23 cellular contexts compared by ENCODE assay signal in genomic region chr14:26132061-26132460, GRCh38.
DNase-seq lines count a peak whose midpoint lies in the region; ATAC-seq, FAIRE-seq and TF ChIP-seq lines count a peak whose summit lies in the region.
"Had no signal": no experiment of that assay in that cellular context is flagged by ENCODE, and none has a peak within 500 bp of the region (broad histone marks: within the 10 kb centered on the region; RNA-seq: fewer than 3 reads in every experiment).

No MANE protein-coding gene starts in this region.

- H3K4me2 ChIP-seq in endothelial cell of umbilical vein (ENCODE audit: insufficient read depth, low read length): no peak overlapping the region
- H3K4me2 ChIP-seq: GM23338 had no signal

- POLR2A ChIA-PET in endothelial cell of umbilical vein (lab: Charles Lee): no interaction called here

- no peaks in the 10 kb centered on the region for H3K9me3 ChIP-seq in endothelial cell of umbilical vein (replicated peaks; ENCODE audit: control insufficient read depth, insufficient read depth, low read length)
- H3K9me3 ChIP-seq: BE2C had no signal

- CTCF ChIA-PET in endothelial cell of umbilical vein (lab: Charles Lee): interaction anchor here (1.4 kb wide), 1 partner anchor 32 kb away, joined by 4 read pairs; no protein-coding TSS in a partner anchor

- intact Hi-C loops in endothelial cell of umbilical vein (cut with micrococcal nuclease): no loop called here

- peaks cover 33% of the 10 kb centered on the region for H3K4me1 ChIP-seq in endothelial cell of umbilical vein (ENCODE audit: control insufficient read depth, extremely low read depth, insufficient read depth, low read length)
- H3K4me1 ChIP-seq: BE2C had no signal

- no peak for TF ChIP-seq POLR2A in endothelial cell of umbilical vein (IDR thresholded peaks at IDR 0.05; ENCODE audit: low read depth, low read length)

- no peak overlapping the region for H3K4me3 ChIP-seq in brain microvascular endothelial cell (ENCODE audit: low read depth, low read length)
- H3K4me3 ChIP-seq in endothelial cell of umbilical vein (replicated peaks in 1 of 3; ENCODE audit: insufficient read depth in 1 of 3, low read depth in 1 of 3, low read length in 3 of 3): no peak overlapping the region
- no peak overlapping the region for H3K4me3 ChIP-seq in fibroblast of the aortic adventitia (ENCODE audit: low read depth, low read length)
- H3K4me3 ChIP-seq: GM12878, GM23338 had no signal

- H3K79me2 ChIP-seq in endothelial cell of umbilical vein (ENCODE audit: control insufficient read depth, insufficient read depth, low read length): no peaks in the 10 kb centered on the region

- BruUV-seq in endothelial cell of umbilical vein (replicated peaks; lab: Mats Ljungman, UMichigan): no TSS peak

- no peak for ATAC-seq in HG03469 (IDR thresholded peaks at IDR 0.05; ENCODE audit: unreplicated experiment)
- ATAC-seq in GM19463 (IDR thresholded peaks at IDR 0.05; ENCODE audit: unreplicated experiment): no peak
- ATAC-seq: GM12878, GM23338, HepG2 had no signal

- H2AFZ ChIP-seq in endothelial cell of umbilical vein (ENCODE audit: low read depth, low read length): no peak overlapping the region
- H2AFZ ChIP-seq: GM23338 had no signal

- dilution Hi-C loops in endothelial cell of umbilical vein (cut with MboI; ENCODE audit: extremely low pct_ligation_motif_present, low sequenced_read_pairs): no loop called here

- DNase-seq in brain microvascular endothelial cell: peak; percentile 22
- DNase-seq in endothelial cell of umbilical vein (ENCODE audit: low read depth, low spot score): peak; percentile 32
- DNase-seq in fibroblast of the aortic adventitia (ENCODE audit: low read depth): peak; percentile 84
- no peak for DNase-seq in cortex of kidney (lab: John Stamatoyannopoulos, UW)
- no peak for DNase-seq in KG1 (lab: John Stamatoyannopoulos, UW)
- DNase-seq: ACHN; BE2C; C1 segment of cervical spinal cord; CD4-positive, CD25-positive, alpha-beta regulatory T cell; CD8-positive, alpha-beta memory T cell; COR-L47; DMS 273 treated with DMSO at 0.1 percent for 48 hours; DMS53; DND-41; EL; HCEC 1CT had no signal

- H3K9me1 ChIP-seq in endothelial cell of umbilical vein (replicated peaks; ENCODE audit: control insufficient read depth, extremely low read depth, insufficient read depth, low read length): no peaks in the 10 kb centered on the region

- H3K27ac ChIP-seq in brain microvascular endothelial cell: no peak overlapping the region
- H3K27ac ChIP-seq in endothelial cell of umbilical vein (ENCODE audit: insufficient read depth, low read depth, low read length): no peak overlapping the region

- in situ Hi-C loops in brain microvascular endothelial cell (cut with HindIII; ENCODE audit: low pct_ligation_motif_present, low sequenced_read_pairs): no loop called here

- H3K27me3 ChIP-seq in brain microvascular endothelial cell (replicated peaks) (no peaks in the 10 kb centered on the region), endothelial cell of umbilical vein (ENCODE audit: control insufficient read depth in 2 of 2, insufficient read depth in 2 of 2, low read length in 2 of 2) (no peaks in the 10 kb centered on the region)
- H3K27me3 ChIP-seq: BE2C had no signal

- FAIRE-seq in endothelial cell of umbilical vein (lab: Jason Lieb, UNC): peak; percentile 37
- FAIRE-seq: A204.1, GM12878, H54, HepG2 had no signal

- H4K20me1 ChIP-seq in endothelial cell of umbilical vein (replicated peaks; ENCODE audit: control insufficient read depth, extremely low read depth, insufficient read depth, low read length): no peaks in the 10 kb centered on the region

- no peak overlapping the region for H3K9ac ChIP-seq in endothelial cell of umbilical vein (replicated peaks; ENCODE audit: extremely low read depth, insufficient read depth, low read length)

- H3K36me3 ChIP-seq in brain microvascular endothelial cell (replicated peaks): no peaks in the 10 kb centered on the region
- H3K36me3 ChIP-seq in endothelial cell of umbilical vein (ENCODE audit: control insufficient read depth in 2 of 2, extremely low read depth in 1 of 2, insufficient read depth in 2 of 2, low read length in 2 of 2): no peaks in the 10 kb centered on the region
- H3K36me3 ChIP-seq: BE2C had no signal

- TF ChIP-seq CTCF in brain microvascular endothelial cell (IDR thresholded peaks at IDR 0.05; ENCODE audit: low read depth, low read length, missing control alignments) (no peak), endothelial cell of umbilical vein (IDR thresholded peaks at IDR 0.05; ENCODE audit: extremely low read depth in 1 of 2, insufficient read depth in 1 of 2, low read depth in 1 of 2, low read length in 2 of 2) (no peak), fibroblast of the aortic adventitia (IDR thresholded peaks at IDR 0.05; ENCODE audit: insufficient read depth, low read length) (no peak)

TF ChIP-seq in endothelial cell of umbilical vein, 7 proteins besides CTCF, POLR2A, EP300 and RAD21:
- TF ChIP-seq POLR2AphosphoS5 (IDR thresholded peaks at IDR 0.05; ENCODE audit: insufficient read depth, low read depth, low read length) (no peak), FOS (IDR thresholded peaks at IDR 0.05; ENCODE audit: borderline replicate concordance, insufficient read depth, low read length) (peak; percentile 56)

Comparison
In these comparisons a context has a peak if more than half of its experiments do, and no peak if none do; other contexts are left out.
1. DNase-seq: peak in brain microvascular endothelial cell (single experiment), endothelial cell of umbilical vein (single experiment) and fibroblast of the aortic adventitia (single experiment); none in cortex of kidney (single experiment) and KG1 (single experiment).